8 cellular contexts compared by ENCODE assay signal in the genomic region with DNA sequence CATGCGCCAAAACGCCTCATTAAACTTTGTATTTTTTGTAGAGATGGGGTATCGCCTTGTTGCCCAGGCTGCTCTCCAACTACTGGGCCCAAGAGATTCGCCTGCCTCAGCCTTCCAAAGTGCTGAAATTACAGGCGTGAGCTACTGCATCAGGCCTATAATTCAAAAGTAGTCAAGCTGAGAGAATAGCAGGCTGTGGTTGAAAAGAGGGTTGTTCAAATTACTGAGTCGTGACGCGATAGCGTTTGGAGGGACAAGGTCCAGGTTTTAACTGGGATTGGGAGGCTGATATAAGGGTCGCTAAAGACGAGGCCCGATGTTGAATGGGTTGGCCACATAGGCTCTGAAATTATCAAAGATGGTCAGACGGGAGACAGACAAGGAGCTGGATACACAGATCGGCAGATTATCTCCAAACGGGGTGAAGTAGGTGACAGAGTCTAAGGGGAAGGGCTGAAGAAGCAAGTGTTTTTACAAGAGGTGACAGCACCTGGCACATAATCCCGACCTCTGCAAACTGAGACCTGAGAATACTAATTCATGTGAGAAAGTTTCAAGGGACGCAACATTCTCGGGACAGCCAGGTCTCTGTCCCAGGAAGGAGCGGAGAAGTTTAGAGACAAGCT. TPM values are rescaled to one million over a fixed set of nuclear protein-coding genes. Genes with fewer than 3 reads are reported as not detected.
A peak's percentile ranks its signal among the peaks of the same experiment; 100 is the strongest.
DNase-seq lines count a peak whose midpoint lies in the region; ATAC-seq and TF ChIP-seq lines count a peak whose summit lies in the region.

No MANE protein-coding gene starts in this region.

- H3K36me3 ChIP-seq in mucosa of descending colon (ENCODE audit: low read depth), result no peaks in the 10 kb centered on the region

- no peak for TF ChIP-seq CTCF in 22Rv1 (IDR thresholded peaks at IDR 0.05)
- TF ChIP-seq CTCF in NB4 (IDR thresholded peaks at IDR 0.05; ENCODE audit: low read depth, low read length), result no peak
- no peak for TF ChIP-seq CTCF in mucosa of descending colon (IDR thresholded peaks at IDR 0.05)

- H3K4me1 ChIP-seq in mucosa of descending colon (ENCODE audit: low read depth), result peaks cover 15% of the 10 kb centered on the region

- ATAC-seq in GM18505 (IDR thresholded peaks at IDR 0.05; ENCODE audit: unreplicated experiment) (peak; percentile 8), mucosa of descending colon (peak; percentile 1), GM21825 (IDR thresholded peaks at IDR 0.05; ENCODE audit: unreplicated experiment) (no peak)

- H3K27ac ChIP-seq in 22Rv1 (peak overlapping the region; percentile 92), caudate nucleus (ENCODE audit: low read depth, low read length) (peak overlapping the region; percentile 33)

- intact Hi-C loops in mucosa of descending colon (cut with DNase I, micrococcal nuclease), result no loop called here

- DNase-seq in NB4 (ENCODE audit: low read depth), result peak; percentile 44
- DNase-seq in caudate nucleus (lab: John Stamatoyannopoulos, UW), result no peak
- DNase-seq in mucosa of descending colon, result no peak
- DNase-seq in GM03348 (ENCODE audit: low spot score), result no peak
- no peak for DNase-seq in NCI-H146 (lab: John Stamatoyannopoulos, UW)

- H3K9me3 ChIP-seq in mucosa of descending colon, result no peaks in the 10 kb centered on the region

- no peak for TF ChIP-seq POLR2A in GM18505 (IDR thresholded peaks at IDR 0.05; ENCODE audit: borderline replicate concordance, extremely low read depth, insufficient read depth, insufficient read length)
- TF ChIP-seq POLR2A in NB4 (IDR thresholded peaks at IDR 0.05; ENCODE audit: extremely low read depth, insufficient read length), result no peak

- H3K4me3 ChIP-seq in NB4 (ENCODE audit: low read depth, low read length), result peak overlapping the region; percentile 92
- peak overlapping the region; percentile 10 for H3K4me3 ChIP-seq in mucosa of descending colon

RNA-seq across cellular contexts. Expression of a gene that starts 0.8 kb away (rescaled TPM):
- total RNA-seq in mucosa of descending colon, result 10 to 100 TPM; 10.3 to 14.5 (median 11.5) TPM
